24 cellular contexts compared by ENCODE assay signal in genomic region chr16:29968205-29968604, GRCh38. TPM values are rescaled to one million over a fixed set of nuclear protein-coding genes. Genes with fewer than 3 reads are reported as not detected.
DNase-seq lines count a peak whose midpoint lies in the region; ATAC-seq, FAIRE-seq and TF ChIP-seq lines count a peak whose summit lies in the region.
"Had no signal": no experiment of that assay in that cellular context is flagged by ENCODE, and none has a peak within 500 bp of the region (broad histone marks: within the 10 kb centered on the region; RNA-seq: fewer than 3 reads in every experiment).

No MANE protein-coding gene starts in this region.

- no peak for TF ChIP-seq EP300 in A549 (IDR thresholded peaks at IDR 0.05)
- TF ChIP-seq EP300 in K562 (IDR thresholded peaks at IDR 0.05; ENCODE audit: low read length): no peak

- FAIRE-seq in A549 (lab: Jason Lieb, UNC): no peak
- no peak for FAIRE-seq in K562 (lab: Jason Lieb, UNC)
- FAIRE-seq: A204.1, D721Med, G401.6, GM12891, GM19239 had no signal

- H4K20me1 ChIP-seq in K562 (replicated peaks; ENCODE audit: control insufficient read depth, insufficient read depth, low read length): no peaks in the 10 kb centered on the region
- H4K20me1 ChIP-seq: BLaER1 treated with 17β-estradiol and CSF1 and Interleukin-3, amounts not matched to agents 10 nM and 100 nM had no signal

- CTCF ChIA-PET in A549 (lab: Yijun Ruan, JAX): no interaction called here
- CTCF ChIA-PET in RWPE1 (lab: Yijun Ruan, JAX): no interaction called here
- CTCF ChIA-PET in K562 (lab: Yijun Ruan, JAX; ENCODE audit: low intra/inter-chr PET ratio): no interaction called here

- H3K9me1 ChIP-seq in K562 (ENCODE audit: control insufficient read depth, insufficient read depth, low read length): no peaks in the 10 kb centered on the region

- peaks cover 4% of the 10 kb centered on the region; the same call in 1 of the 3 replicates for H3K9me3 ChIP-seq in A549
- no peaks in the 10 kb centered on the region; the same call in 1 of the 2 replicates for H3K9me3 ChIP-seq in K562 (replicated peaks; ENCODE audit: control insufficient read depth, insufficient read depth, low read depth, low read length)
- H3K9me3 ChIP-seq: Caco-2 had no signal

- no peaks in the 10 kb centered on the region for H3K36me3 Mint-ChIP-seq in activated naive CD8-positive, alpha-beta T cell
- H3K36me3 Mint-ChIP-seq in activated naive CD8-positive, alpha-beta T cell treated with anti-CD3 and anti-CD28 coated beads, Interleukin-2, amount 50 U/mL, for 24 hours (ENCODE audit: low read depth): peaks cover 13% of the 10 kb centered on the region
- peaks cover 34% of the 10 kb centered on the region for H3K36me3 Mint-ChIP-seq in activated T-helper 2 cell treated with anti-CD3 and anti-CD28 coated beads, Interferon-gamma antibody, Interleukin-2, Interleukin-4, amounts not matched to agents 10 μg/mL and 5 μg/mL and 100 μg/mL, durations not matched to agents 14 hours and 24 hours and 36 hours (ENCODE audit: low read depth)

- no peak for TF ChIP-seq RAD21 in A549 (conservative IDR thresholded peaks at IDR 0.05 in 1 of 2, IDR thresholded peaks at IDR 0.05 in 1 of 2)
- no peak for TF ChIP-seq RAD21 in K562 (CRISPR knock-in tag; conservative IDR thresholded peaks at IDR 0.05 in 1 of 2, IDR thresholded peaks at IDR 0.05 in 1 of 2)

- whole genome bisulfite sequencing in A549 (ENCODE audit: missing lambda C conversion rate): 80% methylated on average over 4 of the region's 4 CpGs
- 68% methylated on average over 4 of the region's 4 CpGs for WGBS in K562 (ENCODE audit: insufficient coverage, low coverage, missing lambda C conversion rate)

- no peak overlapping the region for H3K4me3 ChIP-seq in A549
- H3K4me3 ChIP-seq in K562: no peak overlapping the region
- H3K4me3 ChIP-seq: BLaER1 treated with 17β-estradiol and CSF1 and Interleukin-3, amounts not matched to agents 10 nM and 100 nM had no signal

- no peak for DNase-seq in activated naive CD8-positive, alpha-beta T cell treated with anti-CD3 and anti-CD28 coated beads, Interleukin-2, amount 50 U/mL, for 24 hours
- no peak for DNase-seq in A549 (ENCODE audit: low read depth in 1 of 2, low spot score in 1 of 2)
- DNase-seq in RWPE1 (ENCODE audit: low spot score): no peak
- no peak for DNase-seq in K562 (ENCODE audit: extremely low read depth in 1 of 4, low spot score in 3 of 4)
- no peak for DNase-seq in activated T-helper 2 cell treated with anti-CD3 and anti-CD28 coated beads, Interferon-gamma antibody, Interleukin-2, Interleukin-4, amounts not matched to agents 10 μg/mL and 5 μg/mL and 100 μg/mL, durations not matched to agents 14 hours and 24 hours and 36 hours (ENCODE audit: low spot score)
- no peak for DNase-seq in iPS-NIHi11 (ENCODE audit: low spot score)
- DNase-seq: 8988T; AML-193; Caco-2; Calu3; CD4-positive, alpha-beta T cell; CD8-positive, alpha-beta T cell; DMS79 treated with DMSO at 0.1 percent for 48 hours; GF-D8 had no signal

- no peak overlapping the region for H2AFZ ChIP-seq in K562 (ENCODE audit: low read depth, low read length)

- H3K9ac ChIP-seq in K562 (ENCODE audit: insufficient read depth in 1 of 2, low read depth in 2 of 2, low read length in 2 of 2): no peak overlapping the region

- H3K4me1 Mint-ChIP-seq in activated naive CD8-positive, alpha-beta T cell (ENCODE audit: low read depth): peaks cover 7% of the 10 kb centered on the region
- peaks cover 8% of the 10 kb centered on the region for H3K4me1 Mint-ChIP-seq in activated naive CD8-positive, alpha-beta T cell treated with anti-CD3 and anti-CD28 coated beads, Interleukin-2, amount 50 U/mL, for 24 hours
- H3K4me1 Mint-ChIP-seq in activated T-helper 2 cell treated with anti-CD3 and anti-CD28 coated beads, Interferon-gamma antibody, Interleukin-2, Interleukin-4, amounts not matched to agents 10 μg/mL and 5 μg/mL and 100 μg/mL, durations not matched to agents 14 hours and 24 hours and 36 hours (ENCODE audit: low read depth): peaks cover 6% of the 10 kb centered on the region

- no peak overlapping the region for H3K27ac ChIP-seq in A549
- H3K27ac ChIP-seq in RWPE1: 0 out of 2 replicates have a peak overlapping the region, but pooled peaks have one; percentile 18
- no peak overlapping the region for H3K27ac ChIP-seq in K562 (ENCODE audit: extremely low read depth, low read depth, low read length)
- H3K27ac ChIP-seq: BLaER1 treated with 17β-estradiol and CSF1 and Interleukin-3, amounts not matched to agents 10 nM and 100 nM; C4-2B had no signal

- no peak for ATAC-seq in activated naive CD8-positive, alpha-beta T cell treated with anti-CD3 and anti-CD28 coated beads, Interleukin-2, amount 50 U/mL, for 24 hours
- ATAC-seq in A549 (no peak), K562 (no peak), GM21390 (IDR thresholded peaks at IDR 0.05; ENCODE audit: unreplicated experiment) (no peak)
- ATAC-seq: CD8-positive, alpha-beta T cell had no signal

- in situ Hi-C loops in K562 (cut with MboI): no loop called here

- peak overlapping the region; percentile 12 for H3K27ac Mint-ChIP-seq in activated naive CD8-positive, alpha-beta T cell
- no peak overlapping the region for H3K27ac Mint-ChIP-seq in activated naive CD8-positive, alpha-beta T cell treated with anti-CD3 and anti-CD28 coated beads, Interleukin-2, amount 50 U/mL, for 24 hours
- H3K27ac Mint-ChIP-seq in activated T-helper 2 cell treated with anti-CD3 and anti-CD28 coated beads, Interferon-gamma antibody, Interleukin-2, Interleukin-4, amounts not matched to agents 10 μg/mL and 5 μg/mL and 100 μg/mL, durations not matched to agents 14 hours and 24 hours and 36 hours: no peak overlapping the region
- H3K27ac Mint-ChIP-seq: B cell; CD4-positive, alpha-beta T cell; CD8-positive, alpha-beta T cell had no signal

- no peaks in the 10 kb centered on the region for H3K9me3 Mint-ChIP-seq in activated naive CD8-positive, alpha-beta T cell (ENCODE audit: low read depth)
- peaks cover 5% of the 10 kb centered on the region for H3K9me3 Mint-ChIP-seq in activated naive CD8-positive, alpha-beta T cell treated with anti-CD3 and anti-CD28 coated beads, Interleukin-2, amount 50 U/mL, for 24 hours
- H3K9me3 Mint-ChIP-seq in activated T-helper 2 cell treated with anti-CD3 and anti-CD28 coated beads, Interferon-gamma antibody, Interleukin-2, Interleukin-4, amounts not matched to agents 10 μg/mL and 5 μg/mL and 100 μg/mL, durations not matched to agents 14 hours and 24 hours and 36 hours: peaks cover 3% of the 10 kb centered on the region
- H3K9me3 Mint-ChIP-seq: CD4-positive, alpha-beta T cell; CD8-positive, alpha-beta T cell had no signal

- H3K4me2 ChIP-seq in A549 (no peak overlapping the region), K562 (ENCODE audit: insufficient read depth, low read length) (no peak overlapping the region)
- H3K4me2 ChIP-seq: BLaER1 treated with 17β-estradiol and CSF1 and Interleukin-3, amounts not matched to agents 10 nM and 100 nM had no signal

- TF ChIP-seq POLR2A in A549 (IDR thresholded peaks at IDR 0.05; ENCODE audit: low read length): no peak
- no peak for TF ChIP-seq POLR2A in K562 (conservative IDR thresholded peaks at IDR 0.05)

- H3K79me2 ChIP-seq in K562 (ENCODE audit: control insufficient read depth, insufficient read depth, low read length): no peaks in the 10 kb centered on the region

- no peaks in the 10 kb centered on the region for H3K27me3 Mint-ChIP-seq in activated naive CD8-positive, alpha-beta T cell
- H3K27me3 Mint-ChIP-seq in activated naive CD8-positive, alpha-beta T cell treated with anti-CD3 and anti-CD28 coated beads, Interleukin-2, amount 50 U/mL, for 24 hours: no peaks in the 10 kb centered on the region
- no peaks in the 10 kb centered on the region for H3K27me3 Mint-ChIP-seq in activated T-helper 2 cell treated with anti-CD3 and anti-CD28 coated beads, Interferon-gamma antibody, Interleukin-2, Interleukin-4, amounts not matched to agents 10 μg/mL and 5 μg/mL and 100 μg/mL, durations not matched to agents 14 hours and 24 hours and 36 hours (ENCODE audit: low read depth)
- H3K27me3 Mint-ChIP-seq: B cell; CD4-positive, alpha-beta T cell had no signal

- TF ChIP-seq CTCF in A549 (IDR thresholded peaks at IDR 0.05): no peak
- TF ChIP-seq CTCF in RWPE1 (conservative IDR thresholded peaks at IDR 0.05; ENCODE audit: low read depth): no peak
- no peak for TF ChIP-seq CTCF in K562 (IDR thresholded peaks at IDR 0.05 in 2 of 3, conservative IDR thresholded peaks at IDR 0.05 in 1 of 3; ENCODE audit: insufficient read depth in 2 of 3, low read depth in 1 of 3, low read length in 3 of 3)

- H3K27me3 ChIP-seq in K562 (ENCODE audit: control insufficient read depth in 2 of 2, insufficient read depth in 2 of 2, low read length in 2 of 2): no peaks in the 10 kb centered on the region
- H3K27me3 ChIP-seq: BLaER1 treated with 17β-estradiol and CSF1 and Interleukin-3, amounts not matched to agents 10 nM and 100 nM had no signal

- no peak overlapping the region for H3K4me3 Mint-ChIP-seq in activated naive CD8-positive, alpha-beta T cell
- H3K4me3 Mint-ChIP-seq in activated naive CD8-positive, alpha-beta T cell treated with anti-CD3 and anti-CD28 coated beads, Interleukin-2, amount 50 U/mL, for 24 hours: no peak overlapping the region
- no peak overlapping the region for H3K4me3 Mint-ChIP-seq in activated T-helper 2 cell treated with anti-CD3 and anti-CD28 coated beads, Interferon-gamma antibody, Interleukin-2, Interleukin-4, amounts not matched to agents 10 μg/mL and 5 μg/mL and 100 μg/mL, durations not matched to agents 14 hours and 24 hours and 36 hours (ENCODE audit: low read depth)
- H3K4me3 Mint-ChIP-seq: B cell; CD4-positive, alpha-beta T cell; CD8-positive, alpha-beta T cell had no signal

- POLR2A ChIA-PET in A549 (lab: Yijun Ruan, JAX) (interaction anchor here (0.6 kb wide), 1 partner anchor 13 kb away, joined by 3 read pairs; no protein-coding TSS in a partner anchor), RWPE1 (lab: Yijun Ruan, JAX; ENCODE audit: low non-redundant PET) (no interaction called here), K562 (lab: Yijun Ruan, JAX) (no interaction called here)

- no TSS peak for BruUV-seq in K562 (replicated peaks; lab: Mats Ljungman, UMichigan)

- H3K4me1 ChIP-seq in A549: no peaks in the 10 kb centered on the region; the same call in 2 of the 3 replicates
- peaks cover 3 to 5% of the 10 kb centered on the region in 2 experiments; a peak in 4 of 5 replicates for H3K4me1 ChIP-seq in K562 (replicated peaks in 1 of 2; ENCODE audit: control insufficient read depth in 2 of 2, insufficient read depth in 2 of 2, low read length in 2 of 2)

- peaks cover 40% of the 10 kb centered on the region for H3K36me3 ChIP-seq in K562 (ENCODE audit: control insufficient read depth, insufficient read depth, low read length)

- intact Hi-C loops in K562 (cut with micrococcal nuclease): no loop called here
- intact Hi-C loops in activated T-helper 2 cell treated with anti-CD3 and anti-CD28 coated beads, Interferon-gamma antibody, Interleukin-2, Interleukin-4, amounts not matched to agents 10 μg/mL and 5 μg/mL and 100 μg/mL, durations not matched to agents 14 hours and 24 hours and 36 hours (cut with micrococcal nuclease): no loop called here

RNA-seq across cellular contexts. Expression of gene TAOK2, which starts 5.5 kb away (rescaled TPM):
- 13.7 TPM in 2 replicates for polyA plus RNA-seq in A549 (2011; rRNA removed)
- polyA plus RNA-seq in A549 (2012; cell fraction: cytosol; rRNA removed): 16.9 and 20.1 TPM in 2 replicates
- polyA plus RNA-seq in A549 (2012; cell fraction: nucleus; rRNA removed): 55.5 and 72.3 TPM in 2 replicates
- polyA plus RNA-seq in A549 (2017; fragmentation: RNase III; extraction: RNeasy Plus Mini Kit Qiagen cat#74134 plus additional on column Dnase treatment): 28.2 to 30.8 TPM (median 30.7 TPM) in 3 replicates
- polyA minus RNA-seq in A549 (2011; rRNA and poly(A)+ RNA removed): 20.2 and 20.6 TPM in 2 replicates
- 84.4 and 156 TPM in 2 replicates for total RNA-seq in K562 (2011; cell fraction: chromatin; rRNA removed; ENCODE audit: low replicate concordance)
- 84.5 and 93.2 TPM in 2 replicates for total RNA-seq in K562 (2011; cell fraction: nucleolus; rRNA removed)
- total RNA-seq in K562 (2011; cell fraction: nucleoplasm; rRNA removed): 82.3 and 98.5 TPM in 2 replicates
- total RNA-seq in K562 (2014; rRNA removed): 29.3 and 33.3 TPM in 2 replicates
- total RNA-seq in K562 (2014; rRNA removed; fragmentation: Illumina TruSeq; extraction: Trizol): 7.1 and 8.5 TPM in 2 replicates
- total RNA-seq in K562 (2015; rRNA removed; fragmentation: Illumina TruSeq; extraction: Trizol): 20.1 and 21.7 TPM in 2 replicates
- 34.0 and 41.8 TPM in 2 replicates for total RNA-seq in K562 (2021)
- polyA plus RNA-seq in K562 (2011; rRNA removed): 13.7 and 19.6 TPM in 2 replicates
- polyA plus RNA-seq in K562 (2011; cell fraction: cytosol; rRNA removed): 13.2 and 20.8 TPM in 2 replicates
- polyA plus RNA-seq in K562 (2011; cell fraction: nucleus; rRNA removed): 76.1 and 109 TPM in 2 replicates
- 20.2 and 35.5 TPM in 2 replicates for polyA plus RNA-seq in K562 (2012)
- 11.6 and 16.5 TPM in 2 replicates for polyA plus RNA-seq in K562 (2014; fragmentation: Illumina TruSeq; extraction: Trizol)
- under 1 TPM; 0.10 to 0.11 TPM for polyA plus RNA-seq in K562 (2014; fragmentation: Nextera tagmentation; extraction: Ambion mirVana)
- 22.6 and 27.7 TPM in 2 replicates for polyA plus RNA-seq in K562 (2014; rRNA removed)
- polyA minus RNA-seq in K562 (2011; rRNA and poly(A)+ RNA removed): 12.5 and 15.8 TPM in 2 replicates
- 15.7 and 17.3 TPM in 2 replicates for polyA minus RNA-seq in K562 (2011; cell fraction: cytosol; rRNA and poly(A)+ RNA removed)
- polyA minus RNA-seq in K562 (2011; cell fraction: nucleus; rRNA and poly(A)+ RNA removed): 23.2 and 31.2 TPM in 2 replicates
- total RNA-seq in activated T-helper 2 cell treated with anti-CD3 and anti-CD28 coated beads, Interferon-gamma antibody, Interleukin-2, Interleukin-4, amounts not matched to agents 10 μg/mL and 5 μg/mL and 100 μg/mL, durations not matched to agents 14 hours and 24 hours and 36 hours: 36.0 and 36.5 TPM in 2 replicates

RNA-seq across cellular contexts. Expression of gene TMEM219, which starts 6.3 kb away (rescaled TPM):
- 65.1 and 82.5 TPM in 2 replicates for polyA plus RNA-seq in A549 (2011; rRNA removed)
- polyA plus RNA-seq in A549 (2012; cell fraction: cytosol; rRNA removed): 66.5 and 71.2 TPM in 2 replicates
- polyA plus RNA-seq in A549 (2012; cell fraction: nucleus; rRNA removed): 56.7 and 79.5 TPM in 2 replicates
- polyA plus RNA-seq in A549 (2017; fragmentation: RNase III; extraction: RNeasy Plus Mini Kit Qiagen cat#74134 plus additional on column Dnase treatment): 68.1 to 77.2 TPM (median 74.4 TPM) in 3 replicates
- 55.4 and 65.0 TPM in 2 replicates for polyA minus RNA-seq in A549 (2011; rRNA and poly(A)+ RNA removed)
- 34.9 and 76.7 TPM in 2 replicates for total RNA-seq in K562 (2011; cell fraction: chromatin; rRNA removed; ENCODE audit: low replicate concordance)
- 63.2 and 73.7 TPM in 2 replicates for total RNA-seq in K562 (2011; cell fraction: nucleolus; rRNA removed)
- 62.0 and 68.4 TPM in 2 replicates for total RNA-seq in K562 (2011; cell fraction: nucleoplasm; rRNA removed)
- 56.4 and 60.5 TPM in 2 replicates for total RNA-seq in K562 (2014; rRNA removed)
- total RNA-seq in K562 (2014; rRNA removed; fragmentation: Illumina TruSeq; extraction: Trizol): 34.1 and 35.3 TPM in 2 replicates
- 46.4 and 46.8 TPM in 2 replicates for total RNA-seq in K562 (2015; rRNA removed; fragmentation: Illumina TruSeq; extraction: Trizol)
- total RNA-seq in K562 (2021): 57.7 and 64.6 TPM in 2 replicates
- polyA plus RNA-seq in K562 (2011; rRNA removed): 55.5 and 85.5 TPM in 2 replicates
- 120 and 121 TPM in 2 replicates for polyA plus RNA-seq in K562 (2011; cell fraction: cytosol; rRNA removed)
- 192 and 207 TPM in 2 replicates for polyA plus RNA-seq in K562 (2011; cell fraction: nucleus; rRNA removed)
- polyA plus RNA-seq in K562 (2012): 68.1 and 168 TPM in 2 replicates
- polyA plus RNA-seq in K562 (2014; fragmentation: Illumina TruSeq; extraction: Trizol): 41.5 and 48.3 TPM in 2 replicates
- 10 to 100 TPM; 49.4 to 57.1 TPM for polyA plus RNA-seq in K562 (2014; fragmentation: Nextera tagmentation; extraction: Ambion mirVana)
- polyA plus RNA-seq in K562 (2014; rRNA removed): 62.8 and 74.4 TPM in 2 replicates
- polyA minus RNA-seq in K562 (2011; rRNA and poly(A)+ RNA removed): 23.5 and 23.6 TPM in 2 replicates
- polyA minus RNA-seq in K562 (2011; cell fraction: cytosol; rRNA and poly(A)+ RNA removed): 28.1 and 37.4 TPM in 2 replicates
- polyA minus RNA-seq in K562 (2011; cell fraction: nucleus; rRNA and poly(A)+ RNA removed): 24.4 and 32.1 TPM in 2 replicates
- 52.1 and 59.0 TPM in 2 replicates for total RNA-seq in activated T-helper 2 cell treated with anti-CD3 and anti-CD28 coated beads, Interferon-gamma antibody, Interleukin-2, Interleukin-4, amounts not matched to agents 10 μg/mL and 5 μg/mL and 100 μg/mL, durations not matched to agents 14 hours and 24 hours and 36 hours

RNA-seq across cellular contexts. Expression of gene HIRIP3, which starts 27.2 kb away (rescaled TPM):
- polyA plus RNA-seq in A549 (2011; rRNA removed) (11.5 and 13.5 TPM in 2 replicates), A549 (2017; fragmentation: RNase III; extraction: RNeasy Plus Mini Kit Qiagen cat#74134 plus additional on column Dnase treatment) (16.7 to 19.5 TPM (median 17.0 TPM) in 3 replicates), K562 (2011; rRNA removed) (10.6 and 13.3 TPM in 2 replicates), K562 (2014; fragmentation: Illumina TruSeq; extraction: Trizol) (25.1 and 28.8 TPM in 2 replicates), K562 (2014; fragmentation: Nextera tagmentation; extraction: Ambion mirVana) (1 to 10 TPM; 3.3 to 5.6 TPM), K562 (2014; rRNA removed) (27.3 and 38.0 TPM in 2 replicates)
- polyA plus RNA-seq in A549 (2012; cell fraction: cytosol; rRNA removed): 24.3 and 24.9 TPM in 2 replicates
- polyA plus RNA-seq in A549 (2012; cell fraction: nucleus; rRNA removed): 17.8 TPM in 2 replicates
- polyA minus RNA-seq in A549 (2011; rRNA and poly(A)+ RNA removed): 7.3 and 8.4 TPM in 2 replicates
- 4.5 and 8.9 TPM in 2 replicates for total RNA-seq in K562 (2011; cell fraction: chromatin; rRNA removed; ENCODE audit: low replicate concordance)
- 8.7 and 12.5 TPM in 2 replicates for total RNA-seq in K562 (2011; cell fraction: nucleolus; rRNA removed)
- total RNA-seq in K562 (2011; cell fraction: nucleoplasm; rRNA removed): 7.2 and 10.7 TPM in 2 replicates
- total RNA-seq in K562 (2014; rRNA removed) (34.6 and 38.2 TPM in 2 replicates), K562 (2014; rRNA removed; fragmentation: Illumina TruSeq; extraction: Trizol) (6.7 and 8.6 TPM in 2 replicates), K562 (2015; rRNA removed; fragmentation: Illumina TruSeq; extraction: Trizol) (16.9 and 18.2 TPM in 2 replicates), K562 (2021) (27.5 and 28.2 TPM in 2 replicates)
- 12.9 and 25.4 TPM in 2 replicates for polyA plus RNA-seq in K562 (2011; cell fraction: cytosol; rRNA removed)
- polyA plus RNA-seq in K562 (2011; cell fraction: nucleus; rRNA removed): 11.5 and 18.3 TPM in 2 replicates
- 26.2 and 27.2 TPM in 2 replicates for polyA plus RNA-seq in K562 (2012)
- 2.8 and 3.3 TPM in 2 replicates for polyA minus RNA-seq in K562 (2011; rRNA and poly(A)+ RNA removed)
- polyA minus RNA-seq in K562 (2011; cell fraction: cytosol; rRNA and poly(A)+ RNA removed): 8.1 and 11.4 TPM in 2 replicates
- polyA minus RNA-seq in K562 (2011; cell fraction: nucleus; rRNA and poly(A)+ RNA removed): 6.7 and 9.0 TPM in 2 replicates
- total RNA-seq in activated T-helper 2 cell treated with anti-CD3 and anti-CD28 coated beads, Interferon-gamma antibody, Interleukin-2, Interleukin-4, amounts not matched to agents 10 μg/mL and 5 μg/mL and 100 μg/mL, durations not matched to agents 14 hours and 24 hours and 36 hours: 40.3 and 40.7 TPM in 2 replicates

RNA-seq across cellular contexts. Expression of gene INO80E, which starts 27.8 kb away (rescaled TPM):
- polyA plus RNA-seq in A549 (2011; rRNA removed) (33.1 and 41.3 TPM in 2 replicates), A549 (2017; fragmentation: RNase III; extraction: RNeasy Plus Mini Kit Qiagen cat#74134 plus additional on column Dnase treatment) (85.4 to 94.2 TPM (median 89.0 TPM) in 3 replicates), K562 (2011; rRNA removed) (22.8 and 23.4 TPM in 2 replicates), K562 (2014; fragmentation: Illumina TruSeq; extraction: Trizol) (102 and 107 TPM in 2 replicates), K562 (2014; fragmentation: Nextera tagmentation; extraction: Ambion mirVana) (under 1 TPM; 0.31 to 0.56 TPM), K562 (2014; rRNA removed) (71.2 and 75.1 TPM in 2 replicates)
- 42.7 and 42.8 TPM in 2 replicates for polyA plus RNA-seq in A549 (2012; cell fraction: cytosol; rRNA removed)
- polyA plus RNA-seq in A549 (2012; cell fraction: nucleus; rRNA removed): 37.8 and 46.4 TPM in 2 replicates
- polyA minus RNA-seq in A549 (2011; rRNA and poly(A)+ RNA removed): 11.3 and 12.0 TPM in 2 replicates
- total RNA-seq in K562 (2011; cell fraction: chromatin; rRNA removed; ENCODE audit: low replicate concordance): 24.7 and 53.3 TPM in 2 replicates
- 38.0 and 39.7 TPM in 2 replicates for total RNA-seq in K562 (2011; cell fraction: nucleolus; rRNA removed)
- 35.7 and 40.2 TPM in 2 replicates for total RNA-seq in K562 (2011; cell fraction: nucleoplasm; rRNA removed)
- total RNA-seq in K562 (2014; rRNA removed) (75.3 and 77.4 TPM in 2 replicates), K562 (2014; rRNA removed; fragmentation: Illumina TruSeq; extraction: Trizol) (28.5 and 30.9 TPM in 2 replicates), K562 (2015; rRNA removed; fragmentation: Illumina TruSeq; extraction: Trizol) (49.3 and 51.7 TPM in 2 replicates), K562 (2021) (73.3 and 88.6 TPM in 2 replicates)
- 21.9 and 35.3 TPM in 2 replicates for polyA plus RNA-seq in K562 (2011; cell fraction: cytosol; rRNA removed)
- 42.2 and 55.5 TPM in 2 replicates for polyA plus RNA-seq in K562 (2011; cell fraction: nucleus; rRNA removed)
- polyA plus RNA-seq in K562 (2012): 59.8 and 63.9 TPM in 2 replicates
- 5.5 and 6.6 TPM in 2 replicates for polyA minus RNA-seq in K562 (2011; rRNA and poly(A)+ RNA removed)
- 11.0 and 17.1 TPM in 2 replicates for polyA minus RNA-seq in K562 (2011; cell fraction: cytosol; rRNA and poly(A)+ RNA removed)
- 12.3 and 14.2 TPM in 2 replicates for polyA minus RNA-seq in K562 (2011; cell fraction: nucleus; rRNA and poly(A)+ RNA removed)
- 112 and 119 TPM in 2 replicates for total RNA-seq in activated T-helper 2 cell treated with anti-CD3 and anti-CD28 coated beads, Interferon-gamma antibody, Interleukin-2, Interleukin-4, amounts not matched to agents 10 μg/mL and 5 μg/mL and 100 μg/mL, durations not matched to agents 14 hours and 24 hours and 36 hours

RNA-seq across cellular contexts. Expression of gene KCTD13, which starts 42.2 kb away (rescaled TPM):
- polyA plus RNA-seq in A549 (2011; rRNA removed) (14.6 and 15.3 TPM in 2 replicates), A549 (2017; fragmentation: RNase III; extraction: RNeasy Plus Mini Kit Qiagen cat#74134 plus additional on column Dnase treatment) (11.9 to 13.3 TPM (median 12.7 TPM) in 3 replicates), K562 (2011; rRNA removed) (14.5 and 23.3 TPM in 2 replicates), K562 (2014; fragmentation: Illumina TruSeq; extraction: Trizol) (9.5 and 11.0 TPM in 2 replicates), K562 (2014; fragmentation: Nextera tagmentation; extraction: Ambion mirVana) (1 to 10 TPM; 1.0 to 2.3 TPM), K562 (2014; rRNA removed) (17.3 and 21.3 TPM in 2 replicates)
- 26.6 and 33.9 TPM in 2 replicates for polyA plus RNA-seq in A549 (2012; cell fraction: cytosol; rRNA removed)
- polyA plus RNA-seq in A549 (2012; cell fraction: nucleus; rRNA removed): 105 and 113 TPM in 2 replicates
- polyA minus RNA-seq in A549 (2011; rRNA and poly(A)+ RNA removed): 11.8 and 16.0 TPM in 2 replicates
- 51.1 and 67.7 TPM in 2 replicates for total RNA-seq in K562 (2011; cell fraction: chromatin; rRNA removed; ENCODE audit: low replicate concordance)
- 41.6 and 49.4 TPM in 2 replicates for total RNA-seq in K562 (2011; cell fraction: nucleolus; rRNA removed)
- total RNA-seq in K562 (2011; cell fraction: nucleoplasm; rRNA removed): 75.0 and 143 TPM in 2 replicates
- total RNA-seq in K562 (2014; rRNA removed) (9.8 and 10.6 TPM in 2 replicates), K562 (2014; rRNA removed; fragmentation: Illumina TruSeq; extraction: Trizol) (5.2 and 6.7 TPM in 2 replicates), K562 (2015; rRNA removed; fragmentation: Illumina TruSeq; extraction: Trizol) (7.1 and 8.4 TPM in 2 replicates), K562 (2021) (18.5 and 20.6 TPM in 2 replicates)
- polyA plus RNA-seq in K562 (2011; cell fraction: cytosol; rRNA removed): 24.5 and 24.9 TPM in 2 replicates
- polyA plus RNA-seq in K562 (2011; cell fraction: nucleus; rRNA removed): 37.2 and 58.4 TPM in 2 replicates
- 10.3 and 22.7 TPM in 2 replicates for polyA plus RNA-seq in K562 (2012)
- polyA minus RNA-seq in K562 (2011; rRNA and poly(A)+ RNA removed): 10.6 and 14.2 TPM in 2 replicates
- polyA minus RNA-seq in K562 (2011; cell fraction: cytosol; rRNA and poly(A)+ RNA removed): 6.0 and 9.3 TPM in 2 replicates
- polyA minus RNA-seq in K562 (2011; cell fraction: nucleus; rRNA and poly(A)+ RNA removed): 17.1 and 20.7 TPM in 2 replicates
- total RNA-seq in activated T-helper 2 cell treated with anti-CD3 and anti-CD28 coated beads, Interferon-gamma antibody, Interleukin-2, Interleukin-4, amounts not matched to agents 10 μg/mL and 5 μg/mL and 100 μg/mL, durations not matched to agents 14 hours and 24 hours and 36 hours: 39.7 and 47.5 TPM in 2 replicates
